25 cellular contexts compared by ENCODE assay signal in the genomic region with DNA sequence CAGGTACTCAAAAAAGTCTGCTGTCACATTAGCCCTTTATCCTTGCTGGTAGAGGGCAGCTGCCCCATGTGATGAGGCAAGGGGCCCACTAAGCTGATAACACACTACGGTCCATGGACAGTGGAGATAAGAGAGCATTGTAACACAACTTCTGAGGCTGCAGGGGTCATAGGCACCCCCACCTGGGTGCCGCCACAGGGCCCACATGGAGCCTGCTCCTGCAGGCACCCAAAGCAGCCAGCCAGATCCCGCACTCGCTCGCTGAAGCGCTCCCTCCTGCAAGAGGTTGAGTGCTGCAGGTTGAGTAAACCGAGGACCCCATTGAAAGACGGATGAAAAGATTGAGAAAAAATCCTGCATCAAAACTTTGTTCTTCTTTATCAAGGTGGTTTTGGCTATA.
"Had no signal": no experiment of that assay in that cellular context is flagged by ENCODE, and none has a peak within 500 bp of the region (broad histone marks: within the 10 kb centered on the region; RNA-seq: fewer than 3 reads in every experiment).

No MANE protein-coding gene starts in this region.

- H3K36me3 ChIP-seq: colonic mucosa, esophagus squamous epithelium, gastrocnemius medialis, heart left ventricle, left lung had no signal

- DNase-seq: colonic mucosa; cortex of kidney; effector CD8-positive, alpha-beta T cell; effector memory CD8-positive, alpha-beta T cell; erythroblast; esophagus squamous epithelium; foreskin fibroblast; foreskin melanocyte; gastrocnemius medialis; heart left ventricle; hypothalamus; immature natural killer cell; islet precursor cell; left cardiac atrium; left lung; left ventricle myocardium superior; mesenchymal stem cell; mucosa of descending colon; naive B cell had no signal

- H3K4me3 ChIP-seq: colonic mucosa, esophagus squamous epithelium, gastrocnemius medialis, heart left ventricle, hepatocyte, left lung, mucosa of descending colon had no signal

- H3K4me1 Mint-ChIP-seq: endodermal cell, immature natural killer cell, mesothelial cell of epicardium, naive B cell had no signal

- H3K4me3 Mint-ChIP-seq: dendritic cell treated with granulocyte-macrophage colony-stimulating factor and Interleukin-4, amounts not matched to agents 40 ng/mL and 50 ng/mL, for 4 days; effector memory CD8-positive, alpha-beta T cell; endodermal cell; immature natural killer cell; mesothelial cell of epicardium; naive B cell had no signal

- H3K4me1 ChIP-seq: colonic mucosa, esophagus squamous epithelium, gastrocnemius medialis, heart left ventricle, left lung had no signal

- H3K9me3 ChIP-seq: colonic mucosa, esophagus squamous epithelium, gastrocnemius medialis had no signal

- H3K27me3 ChIP-seq: colonic mucosa, esophagus squamous epithelium, gastrocnemius medialis, heart left ventricle, hepatocyte, left lung had no signal

- H3K27ac Mint-ChIP-seq: dendritic cell treated with granulocyte-macrophage colony-stimulating factor and Interleukin-4, amounts not matched to agents 40 ng/mL and 50 ng/mL, for 4 days; effector memory CD8-positive, alpha-beta T cell; endodermal cell; immature natural killer cell; mesothelial cell of epicardium; naive B cell had no signal

- H3K27me3 Mint-ChIP-seq: dendritic cell treated with granulocyte-macrophage colony-stimulating factor and Interleukin-4, amounts not matched to agents 40 ng/mL and 50 ng/mL, for 4 days; effector memory CD8-positive, alpha-beta T cell; naive B cell had no signal

- H3K27ac ChIP-seq: colonic mucosa, epithelial cell of prostate, esophagus squamous epithelium, gastrocnemius medialis, heart left ventricle, hepatocyte, left lung had no signal

- H3K36me3 Mint-ChIP-seq: immature natural killer cell, mesothelial cell of epicardium, naive B cell had no signal

- ATAC-seq: effector memory CD8-positive, alpha-beta T cell; esophagus mucosa; gastrocnemius medialis; heart left ventricle; left cardiac atrium; left lung; left ventricle myocardium superior; mucosa of descending colon had no signal
